Comparison of ENCODE assay signal across 1 cellular context in genomic region chr20:38748097-38748862, GRCh38.
TF ChIP-seq lines count a peak whose summit lies in the region.

TSS of gene ACTR5 (plus strand) at chr20:38748460. CDS start at chr20:38748479, 19 bp downstream.

TF ChIP-seq in HepG2, 621 proteins besides CTCF, POLR2A, EP300 and RAD21 (continued from another document and continues in another):
- TF ChIP-seq, protein P1, sequence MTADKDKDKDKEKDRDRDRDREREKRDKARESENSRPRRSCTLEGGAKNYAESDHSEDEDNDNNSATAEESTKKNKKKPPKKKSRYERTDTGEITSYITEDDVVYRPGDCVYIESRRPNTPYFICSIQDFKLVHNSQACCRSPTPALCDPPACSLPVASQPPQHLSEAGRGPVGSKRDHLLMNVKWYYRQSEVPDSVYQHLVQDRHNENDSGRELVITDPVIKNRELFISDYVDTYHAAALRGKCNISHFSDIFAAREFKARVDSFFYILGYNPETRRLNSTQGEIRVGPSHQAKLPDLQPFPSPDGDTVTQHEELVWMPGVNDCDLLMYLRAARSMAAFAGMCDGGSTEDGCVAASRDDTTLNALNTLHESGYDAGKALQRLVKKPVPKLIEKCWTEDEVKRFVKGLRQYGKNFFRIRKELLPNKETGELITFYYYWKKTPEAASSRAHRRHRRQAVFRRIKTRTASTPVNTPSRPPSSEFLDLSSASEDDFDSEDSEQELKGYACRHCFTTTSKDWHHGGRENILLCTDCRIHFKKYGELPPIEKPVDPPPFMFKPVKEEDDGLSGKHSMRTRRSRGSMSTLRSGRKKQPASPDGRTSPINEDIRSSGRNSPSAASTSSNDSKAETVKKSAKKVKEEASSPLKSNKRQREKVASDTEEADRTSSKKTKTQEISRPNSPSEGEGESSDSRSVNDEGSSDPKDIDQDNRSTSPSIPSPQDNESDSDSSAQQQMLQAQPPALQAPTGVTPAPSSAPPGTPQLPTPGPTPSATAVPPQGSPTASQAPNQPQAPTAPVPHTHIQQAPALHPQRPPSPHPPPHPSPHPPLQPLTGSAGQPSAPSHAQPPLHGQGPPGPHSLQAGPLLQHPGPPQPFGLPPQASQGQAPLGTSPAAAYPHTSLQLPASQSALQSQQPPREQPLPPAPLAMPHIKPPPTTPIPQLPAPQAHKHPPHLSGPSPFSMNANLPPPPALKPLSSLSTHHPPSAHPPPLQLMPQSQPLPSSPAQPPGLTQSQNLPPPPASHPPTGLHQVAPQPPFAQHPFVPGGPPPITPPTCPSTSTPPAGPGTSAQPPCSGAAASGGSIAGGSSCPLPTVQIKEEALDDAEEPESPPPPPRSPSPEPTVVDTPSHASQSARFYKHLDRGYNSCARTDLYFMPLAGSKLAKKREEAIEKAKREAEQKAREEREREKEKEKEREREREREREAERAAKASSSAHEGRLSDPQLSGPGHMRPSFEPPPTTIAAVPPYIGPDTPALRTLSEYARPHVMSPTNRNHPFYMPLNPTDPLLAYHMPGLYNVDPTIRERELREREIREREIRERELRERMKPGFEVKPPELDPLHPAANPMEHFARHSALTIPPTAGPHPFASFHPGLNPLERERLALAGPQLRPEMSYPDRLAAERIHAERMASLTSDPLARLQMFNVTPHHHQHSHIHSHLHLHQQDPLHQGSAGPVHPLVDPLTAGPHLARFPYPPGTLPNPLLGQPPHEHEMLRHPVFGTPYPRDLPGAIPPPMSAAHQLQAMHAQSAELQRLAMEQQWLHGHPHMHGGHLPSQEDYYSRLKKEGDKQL (CRISPR knock-in tag; IDR thresholded peaks at IDR 0.05; ENCODE audit: low read depth): no peak
- TF ChIP-seq ZMYM4 (CRISPR knock-in tag; IDR thresholded peaks at IDR 0.05) (peak; percentile 84), ZNF563 (CRISPR knock-in tag; IDR thresholded peaks at IDR 0.05) (peak; percentile 97), NAIF1 (CRISPR knock-in tag; IDR thresholded peaks at IDR 0.05; ENCODE audit: borderline replicate concordance) (no peak), MLLT10 (CRISPR knock-in tag; IDR thresholded peaks at IDR 0.05) (no peak), NCOA2 (CRISPR knock-in tag; IDR thresholded peaks at IDR 0.05) (no peak; the same call in 1 of the 2 replicates), HMG20B (CRISPR knock-in tag; conservative IDR thresholded peaks at IDR 0.05) (no peak), HOXA3 (CRISPR knock-in tag; IDR thresholded peaks at IDR 0.05) (peak; percentile 100), TGIF2 (CRISPR knock-in tag; IDR thresholded peaks at IDR 0.05) (no peak; the same call in none of the 2 replicates), RARA (CRISPR knock-in tag; IDR thresholded peaks at IDR 0.05) (peak; percentile 43; the same call in 1 of the 2 replicates), FOXM1 (CRISPR knock-in tag; IDR thresholded peaks at IDR 0.05) (peak; percentile 88; the same call in 1 of the 2 replicates), NFKBIZ (CRISPR knock-in tag; IDR thresholded peaks at IDR 0.05) (no peak; the same call in 1 of the 2 replicates), ZBTB3 (CRISPR knock-in tag; IDR thresholded peaks at IDR 0.05; ENCODE audit: borderline replicate concordance, low read depth) (no peak; the same call in 1 of the 2 replicates), ELF4 (CRISPR knock-in tag; IDR thresholded peaks at IDR 0.05; ENCODE audit: borderline replicate concordance) (no peak), MIXL1 (CRISPR knock-in tag; IDR thresholded peaks at IDR 0.05) (peak; percentile 67; the same call in 1 of the 2 replicates), MIER3 (CRISPR knock-in tag; IDR thresholded peaks at IDR 0.05; ENCODE audit: borderline replicate concordance) (peak; percentile 89; the same call in 1 of the 2 replicates), RXRA (CRISPR knock-in tag; IDR thresholded peaks at IDR 0.05) (peak; percentile 67), TEAD2 (CRISPR knock-in tag; IDR thresholded peaks at IDR 0.05) (peak; percentile 88; the same call in 1 of the 2 replicates), JUND (CRISPR knock-in tag; IDR thresholded peaks at IDR 0.05) (peak; percentile 86; the same call in 1 of the 2 replicates), RFXANK (CRISPR knock-in tag; IDR thresholded peaks at IDR 0.05) (peak; percentile 18; the same call in 1 of the 2 replicates), RELA (CRISPR knock-in tag; IDR thresholded peaks at IDR 0.05) (peak; percentile 94; the same call in 1 of the 2 replicates), SP1 (IDR thresholded peaks at IDR 0.05) (no peak; the same call in 1 of the 2 replicates), SP1 (CRISPR knock-in tag; IDR thresholded peaks at IDR 0.05) (peak; percentile 97), ZNF776 (CRISPR knock-in tag; IDR thresholded peaks at IDR 0.05) (peak; percentile 100; the same call in 1 of the 2 replicates), DDIT3 (CRISPR knock-in tag; IDR thresholded peaks at IDR 0.05) (no peak), ARNT2 (CRISPR knock-in tag; IDR thresholded peaks at IDR 0.05; ENCODE audit: low read depth) (peak; percentile 99), PRDM4 (CRISPR knock-in tag; IDR thresholded peaks at IDR 0.05; ENCODE audit: borderline replicate concordance) (peak; percentile 91; the same call in 1 of the 2 replicates), SIX1 (CRISPR knock-in tag; IDR thresholded peaks at IDR 0.05; ENCODE audit: borderline replicate concordance) (no peak), ZNF460 (CRISPR knock-in tag; IDR thresholded peaks at IDR 0.05; ENCODE audit: borderline replicate concordance) (no peak), REXO4 (CRISPR knock-in tag; IDR thresholded peaks at IDR 0.05; ENCODE audit: borderline replicate concordance) (peak; percentile 96), ZNF777 (CRISPR knock-in tag; IDR thresholded peaks at IDR 0.05) (peak; percentile 99), ZNF12 (CRISPR knock-in tag; IDR thresholded peaks at IDR 0.05) (no peak), CERS6 (CRISPR knock-in tag; IDR thresholded peaks at IDR 0.05) (peak; percentile 87), ZNF121 (CRISPR knock-in tag; IDR thresholded peaks at IDR 0.05) (0 out of 2 replicates have a peak, but pooled peaks have one; percentile 9), SCMH1 (CRISPR knock-in tag; IDR thresholded peaks at IDR 0.05; ENCODE audit: borderline replicate concordance) (no peak), NCOA1 (CRISPR knock-in tag; IDR thresholded peaks at IDR 0.05) (no peak), ZNF468 (CRISPR knock-in tag; IDR thresholded peaks at IDR 0.05) (peak; percentile 97), ZBTB34 (CRISPR knock-in tag; IDR thresholded peaks at IDR 0.05) (0 out of 2 replicates have a peak, but pooled peaks have one; percentile 41), ZNF7 (CRISPR knock-in tag; IDR thresholded peaks at IDR 0.05) (peak; percentile 64), MYNN (CRISPR knock-in tag; IDR thresholded peaks at IDR 0.05; ENCODE audit: low read depth) (peak; percentile 88; the same call in 1 of the 2 replicates), ZSCAN20 (CRISPR knock-in tag; IDR thresholded peaks at IDR 0.05; ENCODE audit: borderline replicate concordance) (peak; percentile 98; the same call in 1 of the 2 replicates), EHMT2 (IDR thresholded peaks at IDR 0.05; ENCODE audit: borderline replicate concordance, low read depth, low read length) (no peak), KLF12 (CRISPR knock-in tag; IDR thresholded peaks at IDR 0.05; ENCODE audit: borderline replicate concordance) (peak; percentile 94), HIC2 (CRISPR knock-in tag; IDR thresholded peaks at IDR 0.05; ENCODE audit: low read depth) (no peak), PBX3 (CRISPR knock-in tag; IDR thresholded peaks at IDR 0.05; ENCODE audit: borderline replicate concordance) (peak; percentile 82; the same call in 1 of the 2 replicates)
- TF ChIP-seq, protein P2, sequence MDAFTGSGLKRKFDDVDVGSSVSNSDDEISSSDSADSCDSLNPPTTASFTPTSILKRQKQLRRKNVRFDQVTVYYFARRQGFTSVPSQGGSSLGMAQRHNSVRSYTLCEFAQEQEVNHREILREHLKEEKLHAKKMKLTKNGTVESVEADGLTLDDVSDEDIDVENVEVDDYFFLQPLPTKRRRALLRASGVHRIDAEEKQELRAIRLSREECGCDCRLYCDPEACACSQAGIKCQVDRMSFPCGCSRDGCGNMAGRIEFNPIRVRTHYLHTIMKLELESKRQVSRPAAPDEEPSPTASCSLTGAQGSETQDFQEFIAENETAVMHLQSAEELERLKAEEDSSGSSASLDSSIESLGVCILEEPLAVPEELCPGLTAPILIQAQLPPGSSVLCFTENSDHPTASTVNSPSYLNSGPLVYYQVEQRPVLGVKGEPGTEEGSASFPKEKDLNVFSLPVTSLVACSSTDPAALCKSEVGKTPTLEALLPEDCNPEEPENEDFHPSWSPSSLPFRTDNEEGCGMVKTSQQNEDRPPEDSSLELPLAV (CRISPR knock-in tag; conservative IDR thresholded peaks at IDR 0.05; ENCODE audit: low read depth): peak; percentile 15; the same call in 1 of the 2 replicates
- TF ChIP-seq, protein P3, sequence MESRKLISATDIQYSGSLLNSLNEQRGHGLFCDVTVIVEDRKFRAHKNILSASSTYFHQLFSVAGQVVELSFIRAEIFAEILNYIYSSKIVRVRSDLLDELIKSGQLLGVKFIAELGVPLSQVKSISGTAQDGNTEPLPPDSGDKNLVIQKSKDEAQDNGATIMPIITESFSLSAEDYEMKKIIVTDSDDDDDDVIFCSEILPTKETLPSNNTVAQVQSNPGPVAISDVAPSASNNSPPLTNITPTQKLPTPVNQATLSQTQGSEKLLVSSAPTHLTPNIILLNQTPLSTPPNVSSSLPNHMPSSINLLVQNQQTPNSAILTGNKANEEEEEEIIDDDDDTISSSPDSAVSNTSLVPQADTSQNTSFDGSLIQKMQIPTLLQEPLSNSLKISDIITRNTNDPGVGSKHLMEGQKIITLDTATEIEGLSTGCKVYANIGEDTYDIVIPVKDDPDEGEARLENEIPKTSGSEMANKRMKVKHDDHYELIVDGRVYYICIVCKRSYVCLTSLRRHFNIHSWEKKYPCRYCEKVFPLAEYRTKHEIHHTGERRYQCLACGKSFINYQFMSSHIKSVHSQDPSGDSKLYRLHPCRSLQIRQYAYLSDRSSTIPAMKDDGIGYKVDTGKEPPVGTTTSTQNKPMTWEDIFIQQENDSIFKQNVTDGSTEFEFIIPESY (CRISPR knock-in tag; IDR thresholded peaks at IDR 0.05): 0 out of 2 replicates have a peak, but pooled peaks have one; percentile 41
